10 cellular contexts compared by ENCODE assay signal in genomic region chr19:58317481-58318072, GRCh38. TPM values are rescaled to one million over a fixed set of nuclear protein-coding genes. Genes with fewer than 3 reads are reported as not detected.
A peak's percentile ranks its signal among the peaks of the same experiment; 100 is the strongest.
DNase-seq lines count a peak whose midpoint lies in the region; ATAC-seq and TF ChIP-seq lines count a peak whose summit lies in the region.
"Had no signal": no experiment of that assay in that cellular context is flagged by ENCODE, and none has a peak within 500 bp of the region (broad histone marks: within the 10 kb centered on the region; RNA-seq: fewer than 3 reads in every experiment).

No MANE protein-coding gene starts in this region.

- H3K27ac ChIP-seq in right lobe of liver: no peak overlapping the region
- H3K27ac ChIP-seq: neutrophil had no signal

- H3K9me3 ChIP-seq in right lobe of liver: no peaks in the 10 kb centered on the region
- H3K9me3 ChIP-seq: neutrophil had no signal

- intact Hi-C loops in right lobe of liver (cut with DNase I): no loop called here

- TF ChIP-seq CTCF in NB4 (IDR thresholded peaks at IDR 0.05; ENCODE audit: low read depth, low read length) (no peak), astrocyte of the spinal cord (IDR thresholded peaks at IDR 0.05; ENCODE audit: low read depth, low read length) (no peak), right lobe of liver (IDR thresholded peaks at IDR 0.05) (no peak)

- no peak for TF ChIP-seq POLR2A in NB4 (IDR thresholded peaks at IDR 0.05; ENCODE audit: extremely low read depth, insufficient read length)
- no peak for TF ChIP-seq POLR2A in right lobe of liver (IDR thresholded peaks at IDR 0.05)

- 63% methylated on average over 6 of the region's 6 CpGs for WGBS in right lobe of liver (ENCODE audit: insufficient coverage, low coverage, low lambda C conversion rate, missing lambda C conversion rate)

- H3K36me3 ChIP-seq in right lobe of liver: peaks cover 0 to 24% (median 3%) of the 10 kb centered on the region in 4 donors

- in situ Hi-C loops in astrocyte of the spinal cord (cut with HindIII; ENCODE audit: low sequenced_read_pairs): no loop called here

- H3K4me3 ChIP-seq in NB4 (ENCODE audit: low read depth, low read length) (no peak overlapping the region), astrocyte of the spinal cord (ENCODE audit: low read depth, low read length) (no peak overlapping the region), right lobe of liver (no peak overlapping the region)

- peak; percentile 3 to 5 for DNase-seq in NOMO-1 (lab: John Stamatoyannopoulos, UW; ENCODE audit: unreplicated experiment in 2 of 2)
- DNase-seq in NOMO-1 treated with dmso at 0.1 percent for 144 hours (lab: John Stamatoyannopoulos, UW; ENCODE audit: unreplicated experiment): no peak
- peak; percentile 52 for DNase-seq in NB4 (ENCODE audit: low read depth)
- DNase-seq in astrocyte of the spinal cord (ENCODE audit: low read depth, low spot score): peak; percentile 39
- no peak for DNase-seq in right lobe of liver
- DNase-seq in H4 (ENCODE audit: low spot score): no peak
- no peak for DNase-seq in effector CD8-positive, alpha-beta T cell (lab: John Stamatoyannopoulos, UW)
- DNase-seq: central memory CD4-positive, alpha-beta T cell had no signal

- no peaks in the 10 kb centered on the region for H3K4me1 ChIP-seq in right lobe of liver

- ATAC-seq in right lobe of liver (peak; percentile 27 to 50 (median 38)), HG03196 (IDR thresholded peaks at IDR 0.05; ENCODE audit: unreplicated experiment) (no peak)

- H3K27me3 ChIP-seq in right lobe of liver: no peaks in the 10 kb centered on the region
- H3K27me3 ChIP-seq: neutrophil had no signal

RNA-seq across cellular contexts. Expression of gene ZSCAN22, which starts 9.2 kb away (rescaled TPM):
- total RNA-seq in right lobe of liver: 1 to 10 TPM; 1.7 to 2.9 (median 2.1) TPM
- total RNA-seq in H4 (2014; rRNA removed; shearing (Covaris generic)): 2.6 and 2.8 TPM in 2 replicates

RNA-seq across cellular contexts. Expression of gene ERVK3-1, which starts 12.4 kb away (rescaled TPM):
- 10 to 100 TPM; 12.4 to 44.7 (median 15.8) TPM for total RNA-seq in right lobe of liver
- total RNA-seq in H4 (2014; rRNA removed; shearing (Covaris generic)): 96.6 and 120 TPM in 2 replicates

RNA-seq across cellular contexts. Expression of gene A1BG, which starts 35.7 kb away (rescaled TPM):
- 1,000 to 10,000 TPM in 4 of 6 experiments, 100 to 1,000 TPM in 2; 897 to 2,313 (median 1,164) TPM for total RNA-seq in right lobe of liver
- total RNA-seq in H4 (2014; rRNA removed; shearing (Covaris generic)): 24.5 and 31.5 TPM in 2 replicates

RNA-seq across cellular contexts. Expression of gene ZNF8, which starts 38.8 kb away (rescaled TPM):
- total RNA-seq in right lobe of liver: 1 to 10 TPM; 1.0 to 2.3 (median 1.6) TPM
- 3.1 and 4.3 TPM in 2 replicates for total RNA-seq in H4 (2014; rRNA removed; shearing (Covaris generic))

RNA-seq across cellular contexts. Expression of gene ZNF497, which starts 45.0 kb away (rescaled TPM):
- 1 to 10 TPM in 5 of 6 experiments, under 1 TPM in 1; 0.73 to 3.1 (median 1.7) TPM for total RNA-seq in right lobe of liver
- total RNA-seq in H4 (2014; rRNA removed; shearing (Covaris generic)): 1.6 and 5.1 TPM in 2 replicates

Comparison
In these comparisons a context has a peak if more than half of its experiments do, and no peak if none do; other contexts are left out.
1. DNase-seq: peak in NOMO-1 (2 of 2), NB4 (single experiment) and astrocyte of the spinal cord (single experiment); none in NOMO-1 treated with dmso at 0.1 percent for 144 hours (single experiment), right lobe of liver (0 of 3), H4 (single experiment) and effector CD8-positive, alpha-beta T cell (single experiment).
2. RNA of gene A1BG, which starts 35.7 kb away (total RNA-seq): 897 to 2,313 TPM in right lobe of liver; 24.5 to 31.5 TPM in H4; every median in the first group is over 10 times any median in the second.